14 cellular contexts compared by ENCODE assay signal in genomic region chr3:134347516-134347915, GRCh38. TPM values are rescaled to one million over a fixed set of nuclear protein-coding genes. Genes with fewer than 3 reads are reported as not detected.
"Had no signal": no experiment of that assay in that cellular context is flagged by ENCODE, and none has a peak within 500 bp of the region (broad histone marks: within the 10 kb centered on the region; RNA-seq: fewer than 3 reads in every experiment).

No MANE protein-coding gene starts in this region.

- H3K4me3 ChIP-seq: smooth muscle cell, upper lobe of right lung had no signal

- H3K27me3 ChIP-seq: upper lobe of right lung had no signal

- H3K36me3 ChIP-seq: upper lobe of right lung had no signal

- H3K27ac Mint-ChIP-seq: activated CD4-positive, alpha-beta T cell treated with anti-CD3 and anti-CD28 coated beads, Interleukin-2, amount 10 ng/mL, durations not matched to agents 7 days and 5 days; activated naive CD8-positive, alpha-beta T cell treated with anti-CD3 and anti-CD28 coated beads, Interleukin-2, amount 50 U/mL, for 24 hours; natural killer cell treated with Interleukin-12 subunit alpha and Interleukin-12 subunit beta and Interleukin-15 and Interleukin-18, amount 100 ng/mL, for 72 hours; stimulated activated effector memory CD8-positive, alpha-beta T cell treated with anti-CD3 and anti-CD28 coated beads, Interleukin-12 subunit alpha, Interleukin-12 subunit beta, amount 100 ng/mL, for 72 hours had no signal

- ATAC-seq: activated naive CD8-positive, alpha-beta T cell treated with anti-CD3 and anti-CD28 coated beads, Interleukin-2, amount 50 U/mL, for 24 hours; natural killer cell treated with Interleukin-12 subunit alpha and Interleukin-12 subunit beta and Interleukin-15 and Interleukin-18, amount 100 ng/mL, for 72 hours; stimulated activated effector memory CD8-positive, alpha-beta T cell treated with anti-CD3 and anti-CD28 coated beads, Interleukin-12 subunit alpha, Interleukin-12 subunit beta, amount 100 ng/mL, for 72 hours; upper lobe of right lung had no signal

- H3K27me3 Mint-ChIP-seq: activated naive CD8-positive, alpha-beta T cell treated with anti-CD3 and anti-CD28 coated beads, Interleukin-2, amount 50 U/mL, for 24 hours had no signal

- H3K36me3 Mint-ChIP-seq: stimulated activated effector memory CD8-positive, alpha-beta T cell treated with anti-CD3 and anti-CD28 coated beads, Interleukin-12 subunit alpha, Interleukin-12 subunit beta, amount 100 ng/mL, for 72 hours had no signal

- H3K4me1 Mint-ChIP-seq: activated naive CD8-positive, alpha-beta T cell treated with anti-CD3 and anti-CD28 coated beads, Interleukin-2, amount 50 U/mL, for 24 hours had no signal

- H3K9me3 ChIP-seq: upper lobe of right lung had no signal

- H3K27ac ChIP-seq: upper lobe of right lung had no signal

- H3K4me3 Mint-ChIP-seq: activated CD4-positive, alpha-beta T cell treated with anti-CD3 and anti-CD28 coated beads, Interleukin-2, amount 10 ng/mL, durations not matched to agents 7 days and 5 days; activated naive CD8-positive, alpha-beta T cell treated with anti-CD3 and anti-CD28 coated beads, Interleukin-2, amount 50 U/mL, for 24 hours; natural killer cell treated with Interleukin-12 subunit alpha and Interleukin-12 subunit beta and Interleukin-15 and Interleukin-18, amount 100 ng/mL, for 72 hours; stimulated activated effector memory CD8-positive, alpha-beta T cell treated with anti-CD3 and anti-CD28 coated beads, Interleukin-12 subunit alpha, Interleukin-12 subunit beta, amount 100 ng/mL, for 72 hours had no signal

- DNase-seq: activated CD4-positive, alpha-beta T cell treated with anti-CD3 and anti-CD28 coated beads, Interleukin-2, amount 10 ng/mL, durations not matched to agents 7 days and 5 days; activated CD4-positive, CD25-positive, alpha-beta regulatory T cell; activated CD8-positive, alpha-beta memory T cell treated with anti-CD3 and anti-CD28 coated beads for 24 hours; activated naive CD4-positive, alpha-beta T cell treated with Interleukin-2 at 50 U/mL for 16 hours; activated naive CD8-positive, alpha-beta T cell treated with anti-CD3 and anti-CD28 coated beads, Interleukin-2, amount 50 U/mL, for 24 hours; central memory CD4-positive, alpha-beta T cell; dermis blood vessel endothelial cell; erythroblast; mammary epithelial cell; T-helper 2 cell; upper lobe of right lung had no signal

- H3K4me2 ChIP-seq: smooth muscle cell had no signal

RNA-seq across cellular contexts. Expression of gene AMOTL2, which starts 26.7 kb away (rescaled TPM):
- total RNA-seq: activated CD4-positive, alpha-beta T cell treated with anti-CD3 and anti-CD28 coated beads, Interleukin-2, amount 10 ng/mL, durations not matched to agents 7 days and 5 days; natural killer cell treated with Interleukin-12 subunit alpha and Interleukin-12 subunit beta and Interleukin-15 and Interleukin-18, amount 100 ng/mL, for 72 hours had no signal
